Comparison of ENCODE assay signal across 8 cellular contexts in the genomic region with DNA sequence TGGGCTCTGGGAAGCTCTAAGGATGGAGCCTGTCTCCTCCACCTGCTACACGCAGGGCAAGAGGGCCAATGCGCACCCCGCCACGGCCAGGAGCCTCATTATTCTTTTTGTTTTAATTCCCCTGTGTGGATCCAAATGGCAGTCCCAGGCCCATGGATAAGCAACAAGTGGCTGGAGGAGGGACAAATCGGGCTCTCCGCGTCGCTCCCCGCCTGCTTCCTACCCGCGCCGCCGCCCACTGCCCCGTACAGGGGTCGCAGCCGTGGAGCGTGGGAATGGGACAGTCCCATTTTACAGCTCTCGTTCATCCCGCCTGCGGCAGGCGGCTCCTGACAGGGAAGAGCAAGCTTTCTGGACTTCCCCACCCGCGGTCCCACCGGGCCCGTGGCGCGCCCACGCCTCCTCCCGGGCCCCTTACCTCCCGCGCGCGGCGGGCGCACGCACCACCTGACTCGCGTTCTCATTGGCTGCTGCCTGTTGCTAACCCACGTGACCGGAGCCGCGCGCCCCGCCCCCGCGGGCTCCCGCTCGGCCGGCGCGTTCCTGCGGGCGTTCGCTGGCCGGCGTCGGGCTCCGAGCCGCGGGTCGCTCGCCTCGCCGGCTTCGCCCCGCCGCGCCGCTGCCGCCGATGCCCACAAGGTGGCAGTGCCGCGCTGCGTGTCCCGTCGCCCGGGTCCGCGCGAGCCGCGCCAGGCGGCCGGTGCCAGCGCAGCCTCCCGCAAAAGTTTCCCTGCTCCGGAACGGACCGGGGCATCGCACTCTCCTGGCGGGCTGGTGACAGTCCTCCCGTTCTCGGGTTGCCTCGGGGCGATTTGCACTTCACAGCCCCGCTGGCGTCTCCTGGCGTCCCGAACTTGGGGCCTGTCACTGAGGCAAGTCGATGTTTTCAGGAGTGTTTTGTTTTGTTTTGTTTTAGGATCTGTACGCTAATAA.
A peak's percentile ranks its signal among the peaks of the same experiment; 100 is the strongest.
DNase-seq lines count a peak whose midpoint lies in the region; ATAC-seq, FAIRE-seq and TF ChIP-seq lines count a peak whose summit lies in the region.

No MANE protein-coding gene starts in this region.

- ATAC-seq in HG02759 (IDR thresholded peaks at IDR 0.05; ENCODE audit: unreplicated experiment): peak; percentile 97

- H3K4me1 ChIP-seq in left ventricle myocardium inferior: peaks cover 20% of the 10 kb centered on the region

- peak overlapping the region; percentile 91 for H3K27ac ChIP-seq in left ventricle myocardium inferior (replicated peaks)

- TF ChIP-seq CTCF in left ventricle myocardium inferior (IDR thresholded peaks at IDR 0.05; ENCODE audit: borderline replicate concordance) (peak; percentile 80), progenitor cell of endocrine pancreas (IDR thresholded peaks at IDR 0.05; ENCODE audit: unreplicated experiment) (peak; percentile 74)

- H3K4me1 Mint-ChIP-seq in progenitor cell of endocrine pancreas (ENCODE audit: low read depth): peaks cover 38% of the 10 kb centered on the region

- H3K27me3 Mint-ChIP-seq in progenitor cell of endocrine pancreas: no peaks in the 10 kb centered on the region

- H3K9me3 ChIP-seq in left ventricle myocardium inferior (replicated peaks): no peaks in the 10 kb centered on the region

- peak; percentile 62 for TF ChIP-seq POLR2A in GM12891 (IDR thresholded peaks at IDR 0.05; ENCODE audit: low read depth, low read length)

- H3K36me3 ChIP-seq in left ventricle myocardium inferior: no peaks in the 10 kb centered on the region

- peak overlapping the region; percentile 95 for H3K27ac Mint-ChIP-seq in progenitor cell of endocrine pancreas

- H3K9me3 Mint-ChIP-seq in progenitor cell of endocrine pancreas (ENCODE audit: low read depth): no peaks in the 10 kb centered on the region

- H3K36me3 Mint-ChIP-seq in progenitor cell of endocrine pancreas (ENCODE audit: insufficient read depth): no peaks in the 10 kb centered on the region

- intact Hi-C loops in left ventricle myocardium inferior (cut with micrococcal nuclease): no loop called here

- H3K4me3 ChIP-seq in left ventricle myocardium inferior: peak overlapping the region; percentile 89

- peak; percentile 97 for FAIRE-seq in GM12891 (lab: Jason Lieb, UNC)

- no peaks in the 10 kb centered on the region for H3K27me3 ChIP-seq in left ventricle myocardium inferior (ENCODE audit: low read depth)

- peak overlapping the region; percentile 74 for H3K4me3 Mint-ChIP-seq in progenitor cell of endocrine pancreas (ENCODE audit: low read depth)

- DNase-seq in GM12891 (ENCODE audit: insufficient read length, low spot score) (peak; percentile 96), NCI-H128 (lab: John Stamatoyannopoulos, UW; ENCODE audit: unreplicated experiment) (peak; percentile 61), T follicular helper cell (ENCODE audit: low read depth) (peak; percentile 80), amniotic stem cell (lab: John Stamatoyannopoulos, UW) (peak; percentile 66), left ventricle myocardium inferior (peak; percentile 93), progenitor cell of endocrine pancreas (ENCODE audit: low spot score, unreplicated experiment) (peak; percentile 94), ureter (ENCODE audit: low spot score) (peak; percentile 93)

TF ChIP-seq in GM12891, 5 proteins besides CTCF, POLR2A, EP300 and RAD21:
- no peak for TF ChIP-seq SPI1 (IDR thresholded peaks at IDR 0.05; ENCODE audit: low read depth, low read length)
- TF ChIP-seq TAF1 (IDR thresholded peaks at IDR 0.05; ENCODE audit: low read depth, low read length): peak; percentile 49; the same call in 1 of the 2 replicates
- TF ChIP-seq PAX5 (IDR thresholded peaks at IDR 0.05; ENCODE audit: insufficient read depth, low read length, severe bottlenecking): peak; percentile 91
- TF ChIP-seq POLR2AphosphoS5 (IDR thresholded peaks at IDR 0.05; ENCODE audit: low read depth, low read length): peak; percentile 57
- peak; percentile 43; the same call in 1 of the 2 replicates for TF ChIP-seq POU2F2 (IDR thresholded peaks at IDR 0.05; ENCODE audit: low read depth, low read length)

Comparison
In these comparisons a context has a peak if more than half of its experiments do, and no peak if none do; other contexts are left out.
1. Peak in every context shown above with its lines: DNase-seq, ATAC-seq, H3K4me3 ChIP-seq and H3K27ac ChIP-seq.